Comparison of ENCODE assay signal across 18 cellular contexts in the genomic region with DNA sequence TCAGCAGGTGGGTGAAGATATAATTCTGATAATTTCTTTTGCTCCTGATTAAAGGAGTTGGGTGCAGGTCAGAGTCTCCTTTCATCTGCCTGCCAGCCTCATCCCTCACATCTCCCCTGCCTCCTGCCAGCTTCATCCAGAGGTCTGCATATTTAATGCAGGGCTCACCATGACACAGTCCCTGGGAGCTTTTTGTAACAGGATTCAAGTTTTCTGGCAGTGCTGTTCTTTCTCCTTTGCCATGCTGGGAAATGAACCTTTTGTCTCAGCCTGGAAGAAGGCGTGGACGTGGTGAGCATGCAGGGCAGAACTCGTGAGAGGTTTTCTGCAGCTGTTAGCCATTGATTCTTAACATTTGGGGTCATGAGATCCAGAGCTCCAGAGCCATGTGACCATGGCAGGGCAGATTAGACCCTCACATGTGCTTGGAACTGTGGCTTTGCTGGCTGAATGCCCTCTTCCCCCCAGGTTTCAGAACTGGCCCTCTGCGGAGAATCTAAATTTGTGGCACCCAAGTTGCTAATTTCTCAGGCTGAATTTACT. TPM values are rescaled to one million over a fixed set of nuclear protein-coding genes. Genes with fewer than 3 reads are reported as not detected.
DNase-seq lines count a peak whose midpoint lies in the region; ATAC-seq and TF ChIP-seq lines count a peak whose summit lies in the region.
"Had no signal": no experiment of that assay in that cellular context is flagged by ENCODE, and none has a peak within 500 bp of the region (broad histone marks: within the 10 kb centered on the region; RNA-seq: fewer than 3 reads in every experiment).

No MANE protein-coding gene starts in this region.

- DNase-seq in H7, result peak; percentile 6
- no peak for DNase-seq in WTC11 (ENCODE audit: low spot score)
- peak; percentile 15 for DNase-seq in iPS-NIHi7 (ENCODE audit: extremely low spot score)
- no peak for DNase-seq in activated CD4-positive, CD25-positive, alpha-beta regulatory T cell treated with anti-CD3 and anti-CD28 coated beads, Interleukin-2, amount 50 U/mL, for 72 hours
- no peak for DNase-seq in activated T-cell treated with anti-CD3 and anti-CD28 coated beads for 4 hours
- no peak for DNase-seq in SIG-M5 treated with dmso at 0.1 percent for 504 hours (lab: John Stamatoyannopoulos, UW; ENCODE audit: unreplicated experiment)
- DNase-seq: Caco-2, DMS53, NCI-H146, NCI-H2227 treated with DMSO at 0.1 percent for 48 hours, NCI-H526, OCI-M1 had no signal

- no peaks in the 10 kb centered on the region for H3K36me3 Mint-ChIP-seq in WTC11

- H3K4me1 ChIP-seq in neutrophil (ENCODE audit: control insufficient read depth in 1 of 2, insufficient read depth in 1 of 2, low read depth in 1 of 2, low read length in 1 of 2), result peaks cover 81 to 84% of the 10 kb centered on the region in 2 experiments
- H3K4me1 ChIP-seq: Caco-2 had no signal

- H3K4me3 Mint-ChIP-seq in WTC11, result no peak overlapping the region

- CTCF ChIA-PET in WTC11 (lab: Charles Lee), result interaction anchor here (0.5 to 3.1 kb wide), 5 partner anchors 16 to 51 kb away, joined by 3 to 19 read pairs (median 7); no protein-coding TSS in a partner anchor

- peak overlapping the region; percentile 59; the same call in 1 of the 2 replicates for H3K27ac Mint-ChIP-seq in WTC11

- H3K4me1 Mint-ChIP-seq in WTC11, result peaks cover 9% of the 10 kb centered on the region

- H3K27ac ChIP-seq in neutrophil, result peak overlapping the region; percentile 84
- H3K27ac ChIP-seq: C4-2B, RWPE1, SK-N-MC had no signal

- H3K36me3 ChIP-seq in H7 (replicated peaks; ENCODE audit: control insufficient read depth, insufficient read depth, low read length), result no peaks in the 10 kb centered on the region
- H3K36me3 ChIP-seq in neutrophil, result no peaks in the 10 kb centered on the region

- POLR2A ChIA-PET in WTC11 (lab: Charles Lee), result no interaction called here

- no peaks in the 10 kb centered on the region for H3K27me3 ChIP-seq in H7 (ENCODE audit: control insufficient read depth, insufficient read depth, low read length)
- no peaks in the 10 kb centered on the region for H3K27me3 ChIP-seq in neutrophil

- no peaks in the 10 kb centered on the region for H3K27me3 Mint-ChIP-seq in WTC11 (ENCODE audit: low read depth)

- H3K9me3 Mint-ChIP-seq in WTC11, result no peaks in the 10 kb centered on the region

- ATAC-seq in WTC11 (peak; percentile 32; the same call in 1 of the 2 replicates), HG03354 (IDR thresholded peaks at IDR 0.05; ENCODE audit: poor library complexity, severe bottlenecking, unreplicated experiment) (no peak)
- ATAC-seq: HCT116 had no signal

- TF ChIP-seq CTCF in WTC11 (IDR thresholded peaks at IDR 0.05) (no peak), neutrophil (IDR thresholded peaks at IDR 0.05) (no peak)

- H3K9me3 ChIP-seq in neutrophil, result no peaks in the 10 kb centered on the region
- H3K9me3 ChIP-seq: Caco-2 had no signal

- no peak overlapping the region for H3K4me3 ChIP-seq in H7 (ENCODE audit: insufficient read depth, low read depth, low read length)
- H3K4me3 ChIP-seq in neutrophil (ENCODE audit: low read depth in 1 of 2, low read length in 1 of 2), result no peak overlapping the region
- H3K4me3 ChIP-seq: SK-N-MC had no signal

TF ChIP-seq in WTC11, 78 proteins besides CTCF, POLR2A, EP300 and RAD21:
- TF ChIP-seq USF2 (CRISPR knock-in tag; IDR thresholded peaks at IDR 0.05) (peak; percentile 35; the same call in 1 of the 2 replicates), ZNF232 (CRISPR knock-in tag; IDR thresholded peaks at IDR 0.05) (no peak)

RNA-seq across cellular contexts. Expression of gene HRH4, which starts 2.9 kb away (rescaled TPM):
- not detected in 2 replicates for total RNA-seq in H7 (2014; rRNA removed; shearing (Covaris generic))
- total RNA-seq in WTC11 (2021), result not detected in 3 replicates
- total RNA-seq: Caco-2 had no signal

RNA-seq across cellular contexts. Expression of gene IMPACT, which starts 36.8 kb away (rescaled TPM):
- 27.8 and 41.8 TPM in 2 replicates for total RNA-seq in H7 (2014; rRNA removed; shearing (Covaris generic))
- total RNA-seq in WTC11 (2021), result 48.0 to 48.8 TPM (median 48.3 TPM) in 3 replicates

Comparison
In these comparisons a context has a peak if more than half of its experiments do, and no peak if none do; other contexts are left out.
1. DNase-seq: peak in H7 (single experiment) and iPS-NIHi7 (single experiment); none in WTC11 (single experiment), activated CD4-positive, CD25-positive, alpha-beta regulatory T cell treated with anti-CD3 and anti-CD28 coated beads, Interleukin-2, amount 50 U/mL, for 72 hours (single experiment), activated T-cell treated with anti-CD3 and anti-CD28 coated beads for 4 hours (single experiment) and SIG-M5 treated with dmso at 0.1 percent for 504 hours (single experiment).